33 cellular contexts compared by ENCODE assay signal in genomic region chr11:19392321-19392720, GRCh38.
"Had no signal": no experiment of that assay in that cellular context is flagged by ENCODE, and none has a peak within 500 bp of the region (broad histone marks: within the 10 kb centered on the region; RNA-seq: fewer than 3 reads in every experiment).

No MANE protein-coding gene starts in this region.

- DNase-seq: activated CD4-positive, alpha-beta T cell treated with anti-CD3 and anti-CD28 coated beads for 48 hours; activated CD4-positive, alpha-beta T cell treated with anti-CD3 and anti-CD28 coated beads, Interleukin-2, amount 50 U/mL, for 48 hours; activated CD8-positive, alpha-beta memory T cell treated with anti-CD3 and anti-CD28 coated beads for 24 hours; activated effector memory CD4-positive, alpha-beta T cell treated with anti-CD3 and anti-CD28 coated beads, Interleukin-2, amount 50 U/mL, for 16 hours; activated naive CD4-positive, alpha-beta T cell treated with anti-CD3 and anti-CD28 coated beads for 36 hours; activated naive CD8-positive, alpha-beta T cell treated with anti-CD3 and anti-CD28 coated beads for 36 hours; activated T-cell treated with anti-CD3 and anti-CD28 coated beads, Interleukin-2, amount 50 U/mL, for 1 hour; brain microvascular endothelial cell; dorsolateral prefrontal cortex; effector memory CD4-positive, alpha-beta T cell; erythroblast; gastrocnemius medialis; glutamatergic neuron; left lung; lower lobe of right lung; mucosa of descending colon; naive B cell; nephron progenitor cell; ovary; retina; small intestine; stimulated activated CD4-positive, alpha-beta T cell treated with anti-CD3 and anti-CD28 coated beads, Interleukin-1b, Interleukin-23, amount 100 ng/mL, for 48 hours; stimulated activated naive B cell treated with anti-CD40 and anti-IgM and Interleukin-4, amounts not matched to agents 10 μg/mL and 1 μg/mL and 100 μg/mL, for 72 hours; T-helper 17 cell; T1000; WERI-Rb-1 had no signal

- H3K27ac ChIP-seq: ascending aorta, brain microvascular endothelial cell, coronary artery, dorsolateral prefrontal cortex, gastrocnemius medialis, left lung, lower lobe of right lung, ovary, prostate gland, WERI-Rb-1 had no signal

- H3K36me3 ChIP-seq: ascending aorta, brain microvascular endothelial cell, gastrocnemius medialis, left lung, lower lobe of right lung, ovary, prostate gland, tibial nerve, WERI-Rb-1 had no signal

- H3K36me3 Mint-ChIP-seq: activated naive CD8-positive, alpha-beta T cell treated with anti-CD3 and anti-CD28 coated beads for 36 hours; naive B cell had no signal

- H3K27me3 ChIP-seq: ascending aorta, brain microvascular endothelial cell, dorsolateral prefrontal cortex, gastrocnemius medialis, left lung, ovary, tibial nerve had no signal

- ATAC-seq: activated CD4-positive, CD25-positive, alpha-beta regulatory T cell treated with anti-CD3 and anti-CD28 coated beads, Interleukin-2, amount 50 U/mL, for 24 hours; gastrocnemius medialis; left lung; lower lobe of right lung; mucosa of descending colon; sciatic nerve; stimulated activated naive B cell treated with anti-CD40 and anti-IgM and Interleukin-4, amounts not matched to agents 10 μg/mL and 1 μg/mL and 100 μg/mL, for 72 hours; T-helper 17 cell had no signal

- H3K27ac Mint-ChIP-seq: activated naive CD4-positive, alpha-beta T cell treated with anti-CD3 and anti-CD28 coated beads for 36 hours; activated naive CD8-positive, alpha-beta T cell treated with anti-CD3 and anti-CD28 coated beads for 36 hours; activated T-helper 1 cell treated with anti-CD3 and anti-CD28 coated beads, Interleukin-12 subunit alpha, Interleukin-12 subunit beta, Interleukin-2, Interleukin-4 antibody, amounts not matched to agents 30 ng/mL and 10 ng/mL and 1 ng/mL, durations not matched to agents 14 hours and 24 hours and 36 hours; nephron progenitor cell; stimulated activated naive B cell treated with anti-CD40 and anti-IgM and Interleukin-4, amounts not matched to agents 10 μg/mL and 1 μg/mL and 100 μg/mL, for 72 hours; T-helper 17 cell had no signal

- H3K9me3 ChIP-seq: ascending aorta, gastrocnemius medialis, left lung, lower lobe of right lung, mucosa of descending colon, ovary, prostate gland had no signal

- H3K9me3 Mint-ChIP-seq: activated naive CD8-positive, alpha-beta T cell treated with anti-CD3 and anti-CD28 coated beads for 36 hours; activated T-helper 1 cell treated with anti-CD3 and anti-CD28 coated beads, Interleukin-12 subunit alpha, Interleukin-12 subunit beta, Interleukin-2, Interleukin-4 antibody, amounts not matched to agents 30 ng/mL and 10 ng/mL and 1 ng/mL, durations not matched to agents 14 hours and 24 hours and 36 hours; nephron progenitor cell had no signal

- H3K4me1 ChIP-seq: ascending aorta, gastrocnemius medialis, left lung, prostate gland had no signal

- H3K4me1 Mint-ChIP-seq: naive B cell, T-helper 17 cell had no signal

- H3K4me3 ChIP-seq: ascending aorta, coronary artery, dorsolateral prefrontal cortex, gastrocnemius medialis, left lung, lower lobe of right lung, mucosa of descending colon, ovary, prostate gland, tibial nerve had no signal

- H3K4me3 Mint-ChIP-seq: activated naive CD4-positive, alpha-beta T cell treated with anti-CD3 and anti-CD28 coated beads for 36 hours; activated naive CD8-positive, alpha-beta T cell treated with anti-CD3 and anti-CD28 coated beads for 36 hours; activated T-helper 1 cell treated with anti-CD3 and anti-CD28 coated beads, Interleukin-12 subunit alpha, Interleukin-12 subunit beta, Interleukin-2, Interleukin-4 antibody, amounts not matched to agents 30 ng/mL and 10 ng/mL and 1 ng/mL, durations not matched to agents 14 hours and 24 hours and 36 hours; naive B cell; nephron progenitor cell; stimulated activated naive B cell treated with anti-CD40 and anti-IgM and Interleukin-4, amounts not matched to agents 10 μg/mL and 1 μg/mL and 100 μg/mL, for 72 hours; T-helper 17 cell had no signal
